15 cellular contexts compared by ENCODE assay signal in genomic region chr5:129554134-129554904, GRCh38.
DNase-seq lines count a peak whose midpoint lies in the region; ATAC-seq and TF ChIP-seq lines count a peak whose summit lies in the region.
"Had no signal": no experiment of that assay in that cellular context is flagged by ENCODE, and none has a peak within 500 bp of the region (broad histone marks: within the 10 kb centered on the region; RNA-seq: fewer than 3 reads in every experiment).

No MANE protein-coding gene starts in this region.

- H4K20me1 ChIP-seq in IMR-90 (ENCODE audit: insufficient read depth, low read length) (no peaks in the 10 kb centered on the region), fibroblast of lung (ENCODE audit: control insufficient read depth, extremely low read depth, insufficient read depth, low read length) (no peaks in the 10 kb centered on the region)
- H4K20me1 ChIP-seq: BLaER1 had no signal

- H3K56ac ChIP-seq in IMR-90 (ENCODE audit: extremely low read depth, insufficient read depth, low read length), result no peak overlapping the region

- dilution Hi-C loops in IMR-90 (cut with HindIII; ENCODE audit: low sequenced_read_pairs, unreplicated experiment), result no loop called here

- intact Hi-C loops in IMR-90 (cut with micrococcal nuclease), result no loop called here
- intact Hi-C loops in vagina (cut with DNase I), result no loop called here

- no TSS peak for BruUV-seq in IMR-90 (replicated peaks; lab: Mats Ljungman, UMichigan)

- no peak overlapping the region for H2AFZ ChIP-seq in IMR-90 (replicated peaks; ENCODE audit: low read length, poor library complexity)
- H2AFZ ChIP-seq in fibroblast of lung (ENCODE audit: low read length), result no peak overlapping the region
- H2AFZ ChIP-seq: GM23248 had no signal

- H2AK5ac ChIP-seq in IMR-90 (ENCODE audit: low read depth, low read length), result no peak overlapping the region

- peak; percentile 71 for ATAC-seq in IMR-90 (ENCODE audit: low read depth)
- ATAC-seq: A549 had no signal

- no peak overlapping the region for H4K91ac ChIP-seq in IMR-90 (ENCODE audit: insufficient read depth, low read depth, low read length)

- no CpG with 5 or more reads among the region's 2 CpGs for WGBS in IMR-90 (ENCODE audit: extremely low coverage in 2 of 2, insufficient read length in 1 of 2), 2 experiments

- H3K14ac ChIP-seq in IMR-90 (replicated peaks; ENCODE audit: low read depth, low read length), result no peak overlapping the region

- no peak overlapping the region for H3K18ac ChIP-seq in IMR-90 (ENCODE audit: low read depth, low read length)

- no peak overlapping the region for H3K4me2 ChIP-seq in IMR-90 (ENCODE audit: low read depth, low read length)
- H3K4me2 ChIP-seq in fibroblast of lung (ENCODE audit: extremely low read depth, insufficient read depth, low read length), result no peak overlapping the region
- H3K4me2 ChIP-seq: A549, BLaER1 had no signal

- H4K5ac ChIP-seq in IMR-90 (ENCODE audit: low read depth, low read length), result no peak overlapping the region

- DNase-seq in IMR-90 (peak; percentile 11), fibroblast of lung (ENCODE audit: low read depth in 2 of 2) (peak; percentile 1 to 4), iris pigment epithelial cell (ENCODE audit: low read depth) (peak; percentile 3), ACHN (no peak), HUDEP-2 (lab: John Stamatoyannopoulos, UW; ENCODE audit: unreplicated experiment in 76 of 76) (no peak), vagina (ENCODE audit: extremely low spot score in 2 of 2) (no peak)
- DNase-seq: AML-193; Caco-2; CD8-positive, alpha-beta memory T cell; DND-41; GF-D8; GM23248 had no signal

- H2BK15ac ChIP-seq in IMR-90 (ENCODE audit: low read depth, low read length), result no peak overlapping the region

- H3K36me3 ChIP-seq in IMR-90 (ENCODE audit: control insufficient read depth, insufficient read depth, low read length) (no peaks in the 10 kb centered on the region), fibroblast of lung (ENCODE audit: control insufficient read depth, insufficient read depth, low read length) (no peaks in the 10 kb centered on the region), vagina (no peaks in the 10 kb centered on the region)
- H3K36me3 ChIP-seq: BLaER1 had no signal

- no peak for TF ChIP-seq CTCF in IMR-90 (conservative IDR thresholded peaks at IDR 0.05; ENCODE audit: low read depth, low read length)
- TF ChIP-seq CTCF in fibroblast of lung (conservative IDR thresholded peaks at IDR 0.05 in 1 of 2, IDR thresholded peaks at IDR 0.05 in 1 of 2; ENCODE audit: low read depth in 1 of 2, low read length in 2 of 2), result no peak
- no peak for TF ChIP-seq CTCF in vagina (IDR thresholded peaks at IDR 0.05)

- H2BK120ac ChIP-seq in IMR-90 (ENCODE audit: low read depth, low read length), result no peak overlapping the region

- H2BK5ac ChIP-seq in IMR-90 (ENCODE audit: low read depth, low read length, poor library complexity, severe bottlenecking), result no peak overlapping the region

- H3K4ac ChIP-seq in IMR-90 (ENCODE audit: low read depth, low read length), result no peak overlapping the region

- no peak for TF ChIP-seq RAD21 in IMR-90 (IDR thresholded peaks at IDR 0.05; ENCODE audit: low read length)

- no peak overlapping the region for H3K27ac ChIP-seq in IMR-90 (ENCODE audit: insufficient read depth, low read length)
- H3K27ac ChIP-seq in fibroblast of lung (ENCODE audit: insufficient read depth, low read length), result no peak overlapping the region
- no peak overlapping the region for H3K27ac ChIP-seq in vagina
- H3K27ac ChIP-seq: A549, BLaER1, GM23248, HL-60 had no signal

- H3K4me1 ChIP-seq in IMR-90 (ENCODE audit: control insufficient read depth, insufficient read depth, low read length), result no peaks in the 10 kb centered on the region
- H3K4me1 ChIP-seq in fibroblast of lung (ENCODE audit: control insufficient read depth, extremely low read depth, insufficient read depth, low read length), result no peaks in the 10 kb centered on the region
- no peaks in the 10 kb centered on the region for H3K4me1 ChIP-seq in vagina
- H3K4me1 ChIP-seq: A549, BLaER1, Caco-2 had no signal

- no peaks in the 10 kb centered on the region for H3K79me2 ChIP-seq in fibroblast of lung (ENCODE audit: control insufficient read depth, insufficient read depth, low read length)

- no peaks in the 10 kb centered on the region for H3K9me1 ChIP-seq in IMR-90 (ENCODE audit: insufficient read depth, low read length)

- H3K9ac ChIP-seq in IMR-90 (ENCODE audit: low read depth, low read length), result no peak overlapping the region
- no peak overlapping the region for H3K9ac ChIP-seq in fibroblast of lung (ENCODE audit: insufficient read depth, low read length)
- H3K9ac ChIP-seq: BLaER1, GM23248 had no signal

- no peak overlapping the region for H2BK20ac ChIP-seq in IMR-90 (ENCODE audit: low read depth, low read length)

- CTCF ChIA-PET in IMR-90 (lab: Yijun Ruan, JAX), result no interaction called here

- H3K4me3 ChIP-seq in IMR-90 (ENCODE audit: insufficient read depth, low read depth, low read length), result no peak overlapping the region
- H3K4me3 ChIP-seq in fibroblast of lung (replicated peaks in 1 of 4; ENCODE audit: control extremely low read depth in 1 of 4, insufficient read depth in 1 of 4, low read depth in 3 of 4, low read length in 4 of 4), result no peak overlapping the region
- no peak overlapping the region for H3K4me3 ChIP-seq in vagina
- H3K4me3 ChIP-seq: A549, BLaER1, GM23248 had no signal

- no peak for TF ChIP-seq POLR2A in IMR-90 (IDR thresholded peaks at IDR 0.05; ENCODE audit: low read depth, low read length)
- TF ChIP-seq POLR2A in vagina (IDR thresholded peaks at IDR 0.05), result no peak

- no peak overlapping the region for H2AK9ac ChIP-seq in IMR-90 (replicated peaks; ENCODE audit: low read depth, low read length, poor library complexity)

- H3K79me1 ChIP-seq in IMR-90 (ENCODE audit: low read depth in 1 of 2, low read length in 2 of 2), result no peaks in the 10 kb centered on the region

- POLR2A ChIA-PET in IMR-90 (lab: Charles Lee; ENCODE audit: unreplicated experiment), result no interaction called here

- H3K23ac ChIP-seq in IMR-90 (ENCODE audit: low read depth, low read length), result no peak overlapping the region

- in situ Hi-C loops in IMR-90 (cut with MboI; ENCODE audit: low sequenced_read_pairs) (no loop called here), ACHN (cut with HindIII; ENCODE audit: low pct_ligation_motif_present, low pct_unique_long_range_greater_than_20kb, low sequenced_read_pairs) (no loop called here)

- H3K27me3 ChIP-seq in IMR-90 (ENCODE audit: control insufficient read depth, insufficient read depth, low read length) (no peaks in the 10 kb centered on the region), fibroblast of lung (ENCODE audit: control insufficient read depth, insufficient read depth, low read length) (no peaks in the 10 kb centered on the region), vagina (no peaks in the 10 kb centered on the region)
- H3K27me3 ChIP-seq: BLaER1 had no signal

- H3K9me3 ChIP-seq in IMR-90 (ENCODE audit: control insufficient read depth, insufficient read depth, low read length) (no peaks in the 10 kb centered on the region), fibroblast of lung (ENCODE audit: control insufficient read depth, insufficient read depth, low read depth, low read length) (no peaks in the 10 kb centered on the region), vagina (no peaks in the 10 kb centered on the region)
- H3K9me3 ChIP-seq: A549, BLaER1, Caco-2 had no signal

- H4K8ac ChIP-seq in IMR-90 (ENCODE audit: low read depth in 2 of 2, low read length in 2 of 2), result no peak overlapping the region

TF ChIP-seq in IMR-90, 13 proteins besides CTCF, POLR2A, EP300 and RAD21:
- peak; percentile 45 for TF ChIP-seq CEBPB (IDR thresholded peaks at IDR 0.05; ENCODE audit: low read depth, low read length)
- TF ChIP-seq MXI1 (IDR thresholded peaks at IDR 0.05; ENCODE audit: borderline replicate concordance, low read depth, low read length), result no peak

Comparison
In these comparisons a context has a peak if more than half of its experiments do, and no peak if none do; other contexts are left out.
1. DNase-seq: peak in IMR-90 (single experiment), fibroblast of lung (2 of 2) and iris pigment epithelial cell (single experiment); none in ACHN (single experiment), HUDEP-2 (0 of 76) and vagina (0 of 2).